In genomic region chr15:39588531-39589192, GRCh38 we compare ENCODE assay signal across 2 cellular contexts.
TF ChIP-seq lines count a peak whose summit lies in the region.

No MANE protein-coding gene starts in this region.

TF ChIP-seq in IMR-90, 13 proteins besides CTCF, POLR2A, EP300 and RAD21 (continued from another document):
- 0 out of 2 replicates have a peak, but pooled peaks have one; percentile 68 for TF ChIP-seq CHD1 (IDR thresholded peaks at IDR 0.05; ENCODE audit: low read depth, low read length)

TF ChIP-seq in WTC11, 78 proteins besides CTCF, POLR2A, EP300 and RAD21 (continued from another document):
- no peak for TF ChIP-seq ZNF425 (CRISPR knock-in tag; conservative IDR thresholded peaks at IDR 0.05)
